11 cellular contexts compared by ENCODE assay signal in genomic region chr12:31702047-31702446, GRCh38. TPM values are rescaled to one million over a fixed set of nuclear protein-coding genes. Genes with fewer than 3 reads are reported as not detected.
DNase-seq lines count a peak whose midpoint lies in the region; ATAC-seq, FAIRE-seq and TF ChIP-seq lines count a peak whose summit lies in the region.
"Had no signal": no experiment of that assay in that cellular context is flagged by ENCODE, and none has a peak within 500 bp of the region (broad histone marks: within the 10 kb centered on the region; RNA-seq: fewer than 3 reads in every experiment).

No MANE protein-coding gene starts in this region.

- FAIRE-seq in GM12891 (lab: Jason Lieb, UNC): no peak

- no peak overlapping the region for H3K14ac ChIP-seq in mesenchymal stem cell (ENCODE audit: low read length in 2 of 2)

- TF ChIP-seq POLR2A in GM12891 (IDR thresholded peaks at IDR 0.05; ENCODE audit: low read depth, low read length): no peak

- H2BK15ac ChIP-seq in mesenchymal stem cell (ENCODE audit: low read depth, poor library complexity, severe bottlenecking): no peak overlapping the region

- H3K4me1 ChIP-seq in mesenchymal stem cell (ENCODE audit: control insufficient read depth, insufficient read depth, low read depth, low read length) (no peaks in the 10 kb centered on the region), HAP-1 (no peaks in the 10 kb centered on the region)
- H3K4me1 ChIP-seq: SJCRH30 had no signal

- in situ Hi-C loops in HAP-1 (cut with MboI; ENCODE audit: low sequenced_read_pairs): no loop called here

- no peak overlapping the region for H2AFZ ChIP-seq in mesenchymal stem cell (ENCODE audit: low read depth, low read length)

- no peak overlapping the region for H4K91ac ChIP-seq in mesenchymal stem cell (ENCODE audit: low read length)

- H3K4ac ChIP-seq in mesenchymal stem cell (ENCODE audit: low read depth in 1 of 2, low read length in 2 of 2): no peak overlapping the region

- H3K79me1 ChIP-seq in mesenchymal stem cell (replicated peaks; ENCODE audit: low read length, poor library complexity, severe bottlenecking): no peaks in the 10 kb centered on the region

- H3K36me3 ChIP-seq in mesenchymal stem cell (ENCODE audit: control insufficient read depth in 1 of 2, insufficient read depth in 2 of 2, low read depth in 1 of 2, low read length in 2 of 2) (peaks cover 0 to 3% of the 10 kb centered on the region in 2 experiments), HAP-1 (replicated peaks) (no peaks in the 10 kb centered on the region)
- H3K36me3 ChIP-seq: SJCRH30 had no signal

- no peak overlapping the region for H2AK5ac ChIP-seq in mesenchymal stem cell (ENCODE audit: low read length, severe bottlenecking)

- H3K27ac ChIP-seq in mesenchymal stem cell (ENCODE audit: low read length, poor library complexity, severe bottlenecking): no peak overlapping the region
- H3K27ac ChIP-seq: SJCRH30 had no signal

- no peak overlapping the region for H2BK120ac ChIP-seq in mesenchymal stem cell (ENCODE audit: low read depth, low read length)

- ATAC-seq in GM18498 (IDR thresholded peaks at IDR 0.05; ENCODE audit: unreplicated experiment): no peak

- H3K9ac ChIP-seq in mesenchymal stem cell (ENCODE audit: low read length): no peak overlapping the region

- H2BK5ac ChIP-seq in mesenchymal stem cell (ENCODE audit: low read depth, low read length, poor library complexity, severe bottlenecking): no peak overlapping the region

- DNase-seq in DMS53 treated with DMSO at 0.1 percent for 48 hours (lab: John Stamatoyannopoulos, UW; ENCODE audit: unreplicated experiment): peak; percentile 34
- DNase-seq in LHCN-M2 (ENCODE audit: low read depth): peak; percentile 32
- peak; percentile 56 for DNase-seq in dermis blood vessel endothelial cell
- peak; percentile 36 for DNase-seq in mesenchymal stem cell
- DNase-seq in HAP-1 (ENCODE audit: low spot score in 2 of 2): no peak
- no peak for DNase-seq in epidermal melanocyte (ENCODE audit: insufficient read length, low spot score)
- no peak for DNase-seq in GM12891 (ENCODE audit: insufficient read length, low spot score)
- DNase-seq: NCI-H1417 treated with DMSO at 0.1 percent for 48 hours had no signal

- H3K23ac ChIP-seq in mesenchymal stem cell (ENCODE audit: low read length in 2 of 2): no peak overlapping the region

- H3K18ac ChIP-seq in mesenchymal stem cell (ENCODE audit: low read depth in 1 of 2, low read length in 2 of 2): no peak overlapping the region

- H3K27me3 ChIP-seq in mesenchymal stem cell (ENCODE audit: control insufficient read depth in 1 of 2, insufficient read depth in 1 of 2, low read length in 2 of 2) (no peaks in the 10 kb centered on the region), HAP-1 (ENCODE audit: low read depth) (no peaks in the 10 kb centered on the region)
- H3K27me3 ChIP-seq: SJCRH30 had no signal

- H4K8ac ChIP-seq in mesenchymal stem cell (ENCODE audit: low read length): no peak overlapping the region

- H3K4me2 ChIP-seq in mesenchymal stem cell (ENCODE audit: low read length, poor library complexity, severe bottlenecking): no peak overlapping the region

- H3K9me3 ChIP-seq in mesenchymal stem cell (ENCODE audit: control insufficient read depth, low read length) (no peaks in the 10 kb centered on the region), HAP-1 (no peaks in the 10 kb centered on the region)
- H3K9me3 ChIP-seq: SJCRH30 had no signal

- no peak overlapping the region for H2BK12ac ChIP-seq in mesenchymal stem cell (ENCODE audit: low read length in 2 of 2)

- H3K4me3 ChIP-seq in mesenchymal stem cell (ENCODE audit: insufficient read depth in 1 of 2, low read depth in 1 of 2, low read length in 2 of 2): no peak overlapping the region
- no peak overlapping the region for H3K4me3 ChIP-seq in HAP-1
- H3K4me3 ChIP-seq: lung, SJCRH30 had no signal

TF ChIP-seq in GM12891, 5 proteins besides CTCF, POLR2A, EP300 and RAD21:
- TF ChIP-seq TAF1 (IDR thresholded peaks at IDR 0.05; ENCODE audit: low read depth, low read length) (no peak), POLR2AphosphoS5 (IDR thresholded peaks at IDR 0.05; ENCODE audit: low read depth, low read length) (no peak), POU2F2 (IDR thresholded peaks at IDR 0.05; ENCODE audit: low read depth, low read length) (no peak), PAX5 (IDR thresholded peaks at IDR 0.05; ENCODE audit: insufficient read depth, low read length, severe bottlenecking) (no peak), SPI1 (IDR thresholded peaks at IDR 0.05; ENCODE audit: low read depth, low read length) (no peak)

RNA-seq across cellular contexts. Expression of gene AMN1, which starts 26.8 kb away (rescaled TPM):
- 9.8 and 14.3 TPM in 2 replicates for total RNA-seq in LHCN-M2 (2014; rRNA removed)
- 7.5 TPM for polyA plus RNA-seq in LHCN-M2 (2012)
- total RNA-seq in dermis blood vessel endothelial cell: 17.5 and 18.1 TPM in 2 replicates
- polyA plus RNA-seq in mesenchymal stem cell (2013, experiment 1 of 2): 5.9 TPM
- polyA plus RNA-seq in mesenchymal stem cell (2013, experiment 2 of 2): 6.3 TPM
- polyA plus RNA-seq in GM12891 (2012; ENCODE audit: low read depth, missing spikeins): 3.4 TPM

RNA-seq across cellular contexts. Expression of gene ETFBKMT, which starts 42.6 kb away (rescaled TPM):
- 1.7 and 3.1 TPM in 2 replicates for total RNA-seq in LHCN-M2 (2014; rRNA removed)
- polyA plus RNA-seq in LHCN-M2 (2012): 1.6 TPM
- total RNA-seq in dermis blood vessel endothelial cell: 3.2 and 3.6 TPM in 2 replicates
- polyA plus RNA-seq in mesenchymal stem cell (2013, experiment 1 of 2): 1.1 TPM
- 1.1 TPM for polyA plus RNA-seq in mesenchymal stem cell (2013, experiment 2 of 2)
- 0.26 TPM for polyA plus RNA-seq in GM12891 (2012; ENCODE audit: low read depth, missing spikeins)

Comparison
In these comparisons a context has a peak if more than half of its experiments do, and no peak if none do; other contexts are left out.
1. DNase-seq: peak in DMS53 treated with DMSO at 0.1 percent for 48 hours (single experiment), LHCN-M2 (single experiment), dermis blood vessel endothelial cell (single experiment) and mesenchymal stem cell (single experiment); none in HAP-1 (0 of 2), epidermal melanocyte (single experiment) and GM12891 (single experiment).